22 cellular contexts compared by ENCODE assay signal in the genomic region with DNA sequence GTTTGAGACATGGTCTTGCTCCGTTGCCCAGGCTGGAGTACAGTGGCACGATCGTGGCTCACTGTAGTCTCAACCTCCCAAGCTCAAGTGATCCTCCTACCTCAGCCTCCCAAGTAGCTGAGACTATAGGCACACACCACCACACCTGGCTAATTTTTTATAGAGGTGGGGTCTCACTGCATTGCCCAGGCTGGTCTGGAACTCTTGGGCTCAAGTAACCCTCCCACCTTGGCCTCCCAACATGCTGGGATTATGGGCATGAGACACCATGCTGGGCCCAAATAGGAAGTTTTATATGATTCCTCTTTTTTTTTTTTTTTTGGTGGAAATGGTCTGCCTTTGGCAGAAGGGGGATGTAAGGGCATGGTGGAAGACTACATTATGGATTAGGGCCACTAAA. TPM values are rescaled to one million over a fixed set of nuclear protein-coding genes. Genes with fewer than 3 reads are reported as not detected.
DNase-seq lines count a peak whose midpoint lies in the region; ATAC-seq and TF ChIP-seq lines count a peak whose summit lies in the region.
"Had no signal": no experiment of that assay in that cellular context is flagged by ENCODE, and none has a peak within 500 bp of the region (broad histone marks: within the 10 kb centered on the region; RNA-seq: fewer than 3 reads in every experiment).

No MANE protein-coding gene starts in this region.

- DNase-seq in activated T-cell treated with anti-CD3 and anti-CD28 coated beads, Interleukin-2, amount 50 U/mL, for 24 hours = no peak
- no peak for DNase-seq in activated T-cell treated with anti-CD3 and anti-CD28 coated beads, Interleukin-2, amount 50 U/mL, for 48 hours
- DNase-seq in CD4-positive, alpha-beta T cell = no peak
- DNase-seq in WTC11 (ENCODE audit: low spot score) (no peak), UCSD-AML1 (lab: John Stamatoyannopoulos, UW; ENCODE audit: unreplicated experiment) (no peak)
- no peak for DNase-seq in central memory CD8-positive, alpha-beta T cell (ENCODE audit: low spot score in 2 of 2)
- no peak for DNase-seq in activated CD4-positive, alpha-beta memory T cell treated with anti-CD3 and anti-CD28 coated beads for 36 hours
- DNase-seq: CD4-positive, CD25-positive, alpha-beta regulatory T cell; CD8-positive, alpha-beta memory T cell; DMS 273 treated with DMSO at 0.1 percent for 48 hours; DMS79; EL; GDM1; GM23248; H7; HCEC 1CT had no signal

- intact Hi-C loops in CD4-positive, alpha-beta T cell (cut with DNase I, micrococcal nuclease) = loop anchor here in 1 of 2 experiments (5.0 kb wide), 1 partner anchor 194 kb away; no protein-coding TSS in a partner anchor
- intact Hi-C loops in activated CD4-positive, alpha-beta memory T cell treated with anti-CD3 and anti-CD28 coated beads for 36 hours (cut with micrococcal nuclease) = no loop called here

- H3K4me1 Mint-ChIP-seq in activated T-cell treated with anti-CD3 and anti-CD28 coated beads, Interleukin-2, amount 50 U/mL, for 24 hours (ENCODE audit: low read depth) = peaks cover 44% of the 10 kb centered on the region
- peaks cover 40% of the 10 kb centered on the region for H3K4me1 Mint-ChIP-seq in CD4-positive, alpha-beta T cell (ENCODE audit: low read depth)
- H3K4me1 Mint-ChIP-seq in WTC11 = no peaks in the 10 kb centered on the region
- H3K4me1 Mint-ChIP-seq in central memory CD8-positive, alpha-beta T cell = peaks cover 28% of the 10 kb centered on the region
- H3K4me1 Mint-ChIP-seq in activated CD4-positive, alpha-beta memory T cell treated with anti-CD3 and anti-CD28 coated beads for 36 hours (ENCODE audit: low read depth) = peaks cover 46% of the 10 kb centered on the region

- no peak overlapping the region for H3K4me3 Mint-ChIP-seq in activated T-cell treated with anti-CD3 and anti-CD28 coated beads, Interleukin-2, amount 50 U/mL, for 24 hours
- H3K4me3 Mint-ChIP-seq in CD4-positive, alpha-beta T cell = no peak overlapping the region
- no peak overlapping the region for H3K4me3 Mint-ChIP-seq in WTC11
- no peak overlapping the region for H3K4me3 Mint-ChIP-seq in central memory CD8-positive, alpha-beta T cell
- no peak overlapping the region for H3K4me3 Mint-ChIP-seq in activated CD4-positive, alpha-beta memory T cell treated with anti-CD3 and anti-CD28 coated beads for 36 hours
- H3K4me3 Mint-ChIP-seq: B cell; CD4-positive, CD25-positive, alpha-beta regulatory T cell had no signal

- no peak for TF ChIP-seq CTCF in CD4-positive, alpha-beta T cell (IDR thresholded peaks at IDR 0.05)
- no peak for TF ChIP-seq CTCF in WTC11 (IDR thresholded peaks at IDR 0.05)

- no peaks in the 10 kb centered on the region for H3K27me3 ChIP-seq in CD4-positive, alpha-beta T cell (ENCODE audit: control insufficient read depth, insufficient read depth, low read length)
- H3K27me3 ChIP-seq: BLaER1 had no signal

- no peaks in the 10 kb centered on the region for H3K9me3 ChIP-seq in CD4-positive, alpha-beta T cell (ENCODE audit: control insufficient read depth, low read length)
- H3K9me3 ChIP-seq: BLaER1 had no signal

- POLR2A ChIA-PET in CD4-positive, alpha-beta T cell (lab: Charles Lee) = interaction anchor here (0.6 to 9.7 kb wide), 2 partner anchors 13 to 47 kb away, joined by 3 to 160 read pairs; partner anchors contain the start of gene PRPF38B
- POLR2A ChIA-PET in WTC11 (lab: Charles Lee) = no interaction called here
- POLR2A ChIA-PET in activated CD4-positive, alpha-beta memory T cell treated with anti-CD3 and anti-CD28 coated beads for 36 hours (lab: Charles Lee) = no interaction called here

- no peaks in the 10 kb centered on the region for H3K27me3 Mint-ChIP-seq in activated T-cell treated with anti-CD3 and anti-CD28 coated beads, Interleukin-2, amount 50 U/mL, for 24 hours
- H3K27me3 Mint-ChIP-seq in CD4-positive, alpha-beta T cell = no peaks in the 10 kb centered on the region
- H3K27me3 Mint-ChIP-seq in WTC11 (ENCODE audit: low read depth) = no peaks in the 10 kb centered on the region
- no peaks in the 10 kb centered on the region for H3K27me3 Mint-ChIP-seq in central memory CD8-positive, alpha-beta T cell
- H3K27me3 Mint-ChIP-seq in activated CD4-positive, alpha-beta memory T cell treated with anti-CD3 and anti-CD28 coated beads for 36 hours = no peaks in the 10 kb centered on the region

- H3K27ac ChIP-seq in CD4-positive, alpha-beta T cell (ENCODE audit: low read depth, low read length) = no peak overlapping the region
- H3K27ac ChIP-seq: 22Rv1, BLaER1, C4-2B, GM23248 had no signal

- peaks cover 11% of the 10 kb centered on the region for H3K36me3 Mint-ChIP-seq in activated T-cell treated with anti-CD3 and anti-CD28 coated beads, Interleukin-2, amount 50 U/mL, for 24 hours (ENCODE audit: low read depth)
- H3K36me3 Mint-ChIP-seq in CD4-positive, alpha-beta T cell (ENCODE audit: low read depth) = peaks cover 17% of the 10 kb centered on the region
- H3K36me3 Mint-ChIP-seq in WTC11 = 0 out of 2 replicates have a peak, but pooled peaks cover 3% of the 10 kb centered on the region
- peaks cover 20% of the 10 kb centered on the region for H3K36me3 Mint-ChIP-seq in central memory CD8-positive, alpha-beta T cell (ENCODE audit: insufficient read depth)
- H3K36me3 Mint-ChIP-seq in activated CD4-positive, alpha-beta memory T cell treated with anti-CD3 and anti-CD28 coated beads for 36 hours = peaks cover 6% of the 10 kb centered on the region
- H3K36me3 Mint-ChIP-seq: CD4-positive, CD25-positive, alpha-beta regulatory T cell had no signal

- ATAC-seq in CD4-positive, alpha-beta T cell (ENCODE audit: poor library complexity) = no peak
- ATAC-seq in WTC11 (no peak), HG02973 (IDR thresholded peaks at IDR 0.05; ENCODE audit: unreplicated experiment) (no peak)
- ATAC-seq in central memory CD8-positive, alpha-beta T cell (replicated peaks; ENCODE audit: extremely low read depth, poor library complexity, severe bottlenecking) = no peak
- ATAC-seq: GM12878 had no signal

- CTCF ChIA-PET in CD4-positive, alpha-beta T cell (lab: Charles Lee) = no interaction called here
- CTCF ChIA-PET in WTC11 (lab: Charles Lee) = interaction anchor here (1.0 kb wide), 1 partner anchor 15 kb away, joined by 3 read pairs; the partner anchor contains the start of gene PRPF38B
- CTCF ChIA-PET in activated CD4-positive, alpha-beta memory T cell treated with anti-CD3 and anti-CD28 coated beads for 36 hours (lab: Charles Lee) = interaction anchor here (1.0 to 1.7 kb wide), 3 partner anchors 11 to 194 kb away, joined by 3 read pairs; partner anchors contain the start of gene PRPF38B

- H3K27ac Mint-ChIP-seq in activated T-cell treated with anti-CD3 and anti-CD28 coated beads, Interleukin-2, amount 50 U/mL, for 24 hours = peak overlapping the region; percentile 3
- H3K27ac Mint-ChIP-seq in CD4-positive, alpha-beta T cell = peak overlapping the region; percentile 97
- no peak overlapping the region for H3K27ac Mint-ChIP-seq in WTC11
- H3K27ac Mint-ChIP-seq in central memory CD8-positive, alpha-beta T cell (ENCODE audit: low read depth) = peak overlapping the region; percentile 92
- no peak overlapping the region for H3K27ac Mint-ChIP-seq in activated CD4-positive, alpha-beta memory T cell treated with anti-CD3 and anti-CD28 coated beads for 36 hours
- H3K27ac Mint-ChIP-seq: B cell had no signal

- no peaks in the 10 kb centered on the region for H3K9me3 Mint-ChIP-seq in activated T-cell treated with anti-CD3 and anti-CD28 coated beads, Interleukin-2, amount 50 U/mL, for 24 hours
- H3K9me3 Mint-ChIP-seq in CD4-positive, alpha-beta T cell = no peaks in the 10 kb centered on the region
- no peaks in the 10 kb centered on the region for H3K9me3 Mint-ChIP-seq in WTC11
- no peaks in the 10 kb centered on the region for H3K9me3 Mint-ChIP-seq in central memory CD8-positive, alpha-beta T cell
- H3K9me3 Mint-ChIP-seq in activated CD4-positive, alpha-beta memory T cell treated with anti-CD3 and anti-CD28 coated beads for 36 hours = no peaks in the 10 kb centered on the region
- H3K9me3 Mint-ChIP-seq: CD4-positive, CD25-positive, alpha-beta regulatory T cell; CD8-positive, alpha-beta memory T cell had no signal

TF ChIP-seq in WTC11, 78 proteins besides CTCF, POLR2A, EP300 and RAD21:
- TF ChIP-seq MAX (CRISPR knock-in tag; IDR thresholded peaks at IDR 0.05) (no peak), ZNF121 (CRISPR knock-in tag; IDR thresholded peaks at IDR 0.05) (0 out of 2 replicates have a peak, but pooled peaks have one; percentile 53), JAZF1 (CRISPR knock-in tag; IDR thresholded peaks at IDR 0.05) (no peak), ELF4 (CRISPR knock-in tag; IDR thresholded peaks at IDR 0.05; ENCODE audit: low read depth) (no peak)

RNA-seq across cellular contexts. Expression of gene FNDC7, which starts 6.1 kb away (rescaled TPM):
- total RNA-seq in CD4-positive, alpha-beta T cell = under 1 TPM; 0.19 to 0.42 TPM
- 0.28 to 0.71 TPM (median 0.50 TPM) in 3 replicates for total RNA-seq in WTC11 (2021)
- not detected for total RNA-seq in activated CD4-positive, alpha-beta memory T cell treated with anti-CD3 and anti-CD28 coated beads for 36 hours
- total RNA-seq: GM12878, GM23248 had no signal

RNA-seq across cellular contexts. Expression of gene PRPF38B, which starts 14.5 kb away (rescaled TPM):
- total RNA-seq in CD4-positive, alpha-beta T cell = 100 to 1,000 TPM; 114 to 120 TPM
- total RNA-seq in WTC11 (2021) = 42.8 to 50.5 TPM (median 43.0 TPM) in 3 replicates
- total RNA-seq in activated CD4-positive, alpha-beta memory T cell treated with anti-CD3 and anti-CD28 coated beads for 36 hours = 10 to 100 TPM; 57.0 to 63.5 TPM

RNA-seq across cellular contexts. Expression of gene STXBP3, which starts 39.8 kb away (rescaled TPM):
- 10 to 100 TPM; 41.6 to 50.5 TPM for total RNA-seq in CD4-positive, alpha-beta T cell
- total RNA-seq in WTC11 (2021) = 26.1 to 30.2 TPM (median 26.5 TPM) in 3 replicates
- total RNA-seq in activated CD4-positive, alpha-beta memory T cell treated with anti-CD3 and anti-CD28 coated beads for 36 hours = 10 to 100 TPM; 40.8 to 46.8 TPM

RNA-seq across cellular contexts. Expression of gene HENMT1, which starts 45.8 kb away (rescaled TPM):
- total RNA-seq in CD4-positive, alpha-beta T cell = 1 to 10 TPM; 6.3 to 8.2 TPM
- total RNA-seq in WTC11 (2021) = 4.6 to 5.3 TPM (median 4.7 TPM) in 3 replicates
- total RNA-seq in activated CD4-positive, alpha-beta memory T cell treated with anti-CD3 and anti-CD28 coated beads for 36 hours = 10 to 100 TPM; 25.6 to 25.8 TPM

Comparison
In these comparisons a context has a peak if more than half of its experiments do, and no peak if none do; other contexts are left out.
1. H3K27ac Mint-ChIP-seq: peak in activated T-cell treated with anti-CD3 and anti-CD28 coated beads, Interleukin-2, amount 50 U/mL, for 24 hours (single experiment), CD4-positive, alpha-beta T cell (single experiment) and central memory CD8-positive, alpha-beta T cell (single experiment); none in WTC11 (single experiment) and activated CD4-positive, alpha-beta memory T cell treated with anti-CD3 and anti-CD28 coated beads for 36 hours (single experiment).